ENCODE assay signal across 8 cellular contexts in genomic region chr2:99180755-99181647, GRCh38. TPM values are rescaled to one million over a fixed set of nuclear protein-coding genes. Genes with fewer than 3 reads are reported as not detected.
DNase-seq lines count a peak whose midpoint lies in the region; ATAC-seq and TF ChIP-seq lines count a peak whose summit lies in the region.

TSS of gene MITD1 (minus strand) at chr2:99181058. CDS start at chr2:99180981, 77 bp downstream.
TSS of gene MRPL30 (plus strand) at chr2:99181184. CDS start at chr2:99186204, 5,020 bp downstream.

- H3K4me3 ChIP-seq in GM12875 (ENCODE audit: low read depth, low read length): peak within 1 kb of the TSS; percentile 68
- peak within 1 kb of the TSS; percentile 94 for H3K4me3 ChIP-seq in adipocyte (ENCODE audit: low read length)
- H3K4me3 ChIP-seq in cardiac muscle cell: peak within 1 kb of the TSS; percentile 90
- peak within 1 kb of the TSS; percentile 93 for H3K4me3 ChIP-seq in parathyroid adenoma (ENCODE audit: low read depth, low read length)
- H3K4me3 ChIP-seq in tibial nerve: peak within 1 kb of the TSS; percentile 51 to 69 (median 60)

- TF ChIP-seq POLR2A in tibial nerve (IDR thresholded peaks at IDR 0.05): peak; percentile 40 to 61

- no peak for TF ChIP-seq CTCF in GM12875 (IDR thresholded peaks at IDR 0.05; ENCODE audit: borderline replicate concordance, insufficient read depth, low read depth, low read length)
- no peak for TF ChIP-seq CTCF in cardiac muscle cell (IDR thresholded peaks at IDR 0.05; ENCODE audit: low read depth, low read length)
- TF ChIP-seq CTCF in parathyroid adenoma (IDR thresholded peaks at IDR 0.05): peak; percentile 7
- TF ChIP-seq CTCF in tibial nerve (IDR thresholded peaks at IDR 0.05): peak in 2 of 5 experiments; percentile 13 to 21

- 0% methylated on average over 39 of the region's 39 CpGs for WGBS in tibial nerve, 2 donors

- H3K79me2 ChIP-seq in parathyroid adenoma: peaks cover 33% of the 10 kb centered on the region

- H2AFZ ChIP-seq in parathyroid adenoma: peak within 1 kb of the TSS; percentile 91

- peak within 1 kb of the TSS; percentile 86 for H3K4me2 ChIP-seq in parathyroid adenoma (ENCODE audit: low read length)

- H3K9me3 ChIP-seq in adipocyte (ENCODE audit: control insufficient read depth, low read length): no peaks in the 10 kb centered on the region
- H3K9me3 ChIP-seq in cardiac muscle cell (ENCODE audit: low read depth): no peaks in the 10 kb centered on the region
- no peaks in the 10 kb centered on the region for H3K9me3 ChIP-seq in parathyroid adenoma (ENCODE audit: control insufficient read depth, low read length)
- no peaks in the 10 kb centered on the region for H3K9me3 ChIP-seq in tibial nerve

- peak; percentile 91 for DNase-seq in NCI-H1436 (lab: John Stamatoyannopoulos, UW)
- DNase-seq in T follicular helper cell (ENCODE audit: low read depth): peak; percentile 89
- peak; percentile 98 for DNase-seq in adipocyte (ENCODE audit: low read depth)
- DNase-seq in cardiac muscle cell (ENCODE audit: low read depth in 1 of 2, low spot score in 1 of 2): peak; percentile 96 to 97
- DNase-seq in tibial nerve (ENCODE audit: low spot score in 2 of 2): peak; percentile 83 to 86

- peak; percentile 95 for ATAC-seq in HG02798 (IDR thresholded peaks at IDR 0.05; ENCODE audit: poor library complexity, unreplicated experiment)

- H3K27me3 ChIP-seq in adipocyte (replicated peaks; ENCODE audit: control insufficient read depth, insufficient read depth, low read length) (no peaks in the 10 kb centered on the region), cardiac muscle cell (no peaks in the 10 kb centered on the region), parathyroid adenoma (ENCODE audit: control insufficient read depth, insufficient read depth, low read length) (no peaks in the 10 kb centered on the region), tibial nerve (no peaks in the 10 kb centered on the region)

- peak within 1 kb of the TSS; percentile 92 for H3K9ac ChIP-seq in adipocyte (ENCODE audit: low read length)
- H3K9ac ChIP-seq in parathyroid adenoma: peak within 1 kb of the TSS; percentile 34

- H3K4me1 ChIP-seq in adipocyte (ENCODE audit: control insufficient read depth, insufficient read depth, low read length) (peaks cover 34% of the 10 kb centered on the region), cardiac muscle cell (ENCODE audit: low read depth) (peaks cover 10% of the 10 kb centered on the region), parathyroid adenoma (peaks cover 5% of the 10 kb centered on the region), tibial nerve (peaks cover 0 to 71% (median 23%) of the 10 kb centered on the region in 4 donors)

- peak; percentile 97 to 98 for TF ChIP-seq EP300 in tibial nerve (IDR thresholded peaks at IDR 0.05)

- H3K36me3 ChIP-seq in adipocyte (ENCODE audit: control insufficient read depth, insufficient read depth, low read length, severe bottlenecking) (no peaks in the 10 kb centered on the region), cardiac muscle cell (no peaks in the 10 kb centered on the region), parathyroid adenoma (ENCODE audit: control insufficient read depth, insufficient read depth, low read length) (no peaks in the 10 kb centered on the region), tibial nerve (no peaks in the 10 kb centered on the region)

- H3K27ac ChIP-seq in cardiac muscle cell (peak within 1 kb of the TSS; percentile 95), parathyroid adenoma (peak within 1 kb of the TSS; percentile 62), tibial nerve (peak within 1 kb of the TSS in 3 of 4 donors; percentile 70 to 77 (median 72))

RNA-seq across cellular contexts. Expression of gene MITD1, which starts in this region (rescaled TPM):
- 14.4 and 25.1 TPM in 2 replicates for total RNA-seq in cardiac muscle cell
- 31.1 and 42.5 TPM in 2 replicates for polyA plus RNA-seq in cardiac muscle cell
- total RNA-seq in tibial nerve: 10 to 100 TPM; 18.3 to 30.8 (median 27.2) TPM

RNA-seq across cellular contexts. Expression of gene MRPL30, which starts in this region (rescaled TPM):
- total RNA-seq in cardiac muscle cell (37.3 and 38.3 TPM in 2 replicates), tibial nerve (10 to 100 TPM; 19.4 to 27.0 (median 21.7) TPM)
- 33.7 and 37.3 TPM in 2 replicates for polyA plus RNA-seq in cardiac muscle cell

Comparison
In these comparisons a context has a peak if more than half of its experiments do, and no peak if none do; other contexts are left out.
1. Peak in every context shown above with its lines: DNase-seq, ATAC-seq, H3K4me3 ChIP-seq and H3K27ac ChIP-seq.